Comparison of ENCODE assay signal across 17 cellular contexts in the genomic region with DNA sequence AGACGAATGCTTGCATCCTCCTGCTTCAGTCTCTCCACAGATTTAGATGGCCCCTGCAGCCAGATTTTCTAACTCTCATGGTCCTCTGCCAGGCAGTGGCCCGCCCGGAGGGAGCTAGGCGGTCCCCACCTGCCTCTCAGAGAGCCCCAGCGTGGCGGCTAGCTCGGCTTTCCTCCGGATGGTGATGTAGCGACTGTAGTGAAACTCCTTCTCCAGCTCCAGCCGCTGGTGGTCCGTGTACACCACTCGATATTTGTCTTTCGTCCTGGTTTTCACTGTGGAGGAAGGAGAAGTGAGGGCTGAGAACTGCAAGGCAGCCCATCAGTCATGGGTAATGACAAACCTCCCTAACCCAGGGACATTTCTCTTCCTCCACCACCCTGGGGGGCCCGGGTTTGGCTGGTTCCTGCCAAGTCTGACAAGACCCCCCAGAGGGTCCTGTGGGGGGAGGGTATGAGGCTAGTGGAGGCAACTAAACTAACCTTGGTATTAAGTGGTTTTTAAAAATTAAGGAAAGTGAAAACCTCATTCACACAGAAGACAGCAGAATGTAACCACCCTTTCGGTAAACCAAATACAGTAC. TPM values are rescaled to one million over a fixed set of nuclear protein-coding genes. Genes with fewer than 3 reads are reported as not detected.
"Had no signal": no experiment of that assay in that cellular context is flagged by ENCODE, and none has a peak within 500 bp of the region (broad histone marks: within the 10 kb centered on the region; RNA-seq: fewer than 3 reads in every experiment).

No MANE protein-coding gene starts in this region.

- ATAC-seq: activated CD8-positive, alpha-beta memory T cell treated with anti-CD3 and anti-CD28 coated beads, Interleukin-2, amount 10 ng/mL, durations not matched to agents 7 days and 5 days; esophagus mucosa; stimulated activated naive CD8-positive, alpha-beta T cell treated with anti-CD3 and anti-CD28 coated beads, Interleukin-15, Interleukin-2, amounts not matched to agents 100 U/mL and 50 U/mL, for 24 hours had no signal

- H3K36me3 ChIP-seq: adrenal gland, neutrophil, right atrium auricular region had no signal

- H3K27ac Mint-ChIP-seq: activated CD8-positive, alpha-beta memory T cell treated with anti-CD3 and anti-CD28 coated beads, Interleukin-2, amount 10 ng/mL, durations not matched to agents 7 days and 5 days; activated naive CD4-positive, alpha-beta T cell treated with anti-CD3 and anti-CD28 coated beads, Interleukin-2, amount 50 U/mL, for 24 hours; activated T-cell treated with anti-CD3 and anti-CD28 coated beads, Interleukin-2, amount 50 U/mL, for 24 hours; mesothelial cell of epicardium had no signal

- H3K4me3 Mint-ChIP-seq: activated CD8-positive, alpha-beta memory T cell treated with anti-CD3 and anti-CD28 coated beads, Interleukin-2, amount 10 ng/mL, durations not matched to agents 7 days and 5 days; activated naive CD4-positive, alpha-beta T cell treated with anti-CD3 and anti-CD28 coated beads, Interleukin-2, amount 50 U/mL, for 24 hours; activated T-cell treated with anti-CD3 and anti-CD28 coated beads, Interleukin-2, amount 50 U/mL, for 24 hours; mesothelial cell of epicardium had no signal

- H3K4me3 ChIP-seq: adrenal gland, right atrium auricular region had no signal

- H3K9me3 ChIP-seq: adrenal gland, neutrophil, right atrium auricular region had no signal

- DNase-seq: activated CD4-positive, alpha-beta T cell treated with anti-CD3 and anti-CD28 coated beads, Interleukin-2, amount 50 U/mL, for 48 hours; activated CD8-positive, alpha-beta memory T cell treated with anti-CD3 and anti-CD28 coated beads, Interleukin-2, amount 10 ng/mL, durations not matched to agents 7 days and 5 days; activated effector memory CD4-positive, alpha-beta T cell treated with Interleukin-2 at 50 U/mL for 16 hours; activated T-cell treated with anti-CD3 and anti-CD28 coated beads, Interleukin-2, amount 50 U/mL, for 24 hours; adrenal gland; naive B cell; stimulated activated naive CD8-positive, alpha-beta T cell treated with anti-CD3 and anti-CD28 coated beads, Interleukin-15, Interleukin-2, amounts not matched to agents 100 U/mL and 50 U/mL, for 24 hours; trophoblast cell had no signal

- H3K9me3 Mint-ChIP-seq: activated naive CD4-positive, alpha-beta T cell treated with anti-CD3 and anti-CD28 coated beads, Interleukin-2, amount 50 U/mL, for 24 hours; activated T-cell treated with anti-CD3 and anti-CD28 coated beads, Interleukin-2, amount 50 U/mL, for 24 hours; mesothelial cell of epicardium had no signal

- H3K36me3 Mint-ChIP-seq: activated CD8-positive, alpha-beta memory T cell treated with anti-CD3 and anti-CD28 coated beads, Interleukin-2, amount 10 ng/mL, durations not matched to agents 7 days and 5 days; activated naive CD4-positive, alpha-beta T cell treated with anti-CD3 and anti-CD28 coated beads, Interleukin-2, amount 50 U/mL, for 24 hours; mesothelial cell of epicardium; naive B cell had no signal

- H3K27ac ChIP-seq: adrenal gland, neutrophil, right atrium auricular region had no signal

RNA-seq across cellular contexts. Expression of a gene that starts 4.3 kb away (rescaled TPM):
- total RNA-seq: activated CD8-positive, alpha-beta memory T cell treated with anti-CD3 and anti-CD28 coated beads, Interleukin-2, amount 10 ng/mL, durations not matched to agents 7 days and 5 days; cardiac septum; esophagus mucosa; liver; right atrium auricular region; skeletal muscle tissue; T-helper 1 cell treated with Interleukin-12 subunit alpha and Interleukin-12 subunit beta and Interleukin-4 antibody, amounts not matched to agents 30 ng/mL and 1 ng/mL, for 36 hours had no signal
- polyA plus RNA-seq: liver had no signal

RNA-seq across cellular contexts. Expression of a gene that starts 23.7 kb away (rescaled TPM):
- total RNA-seq: activated CD8-positive, alpha-beta memory T cell treated with anti-CD3 and anti-CD28 coated beads, Interleukin-2, amount 10 ng/mL, durations not matched to agents 7 days and 5 days; adrenal gland; cardiac septum; esophagus mucosa; liver; mesothelial cell of epicardium; right atrium auricular region; skeletal muscle tissue; T-helper 1 cell treated with Interleukin-12 subunit alpha and Interleukin-12 subunit beta and Interleukin-4 antibody, amounts not matched to agents 30 ng/mL and 1 ng/mL, for 36 hours had no signal
- polyA plus RNA-seq: adrenal gland, liver had no signal

RNA-seq across cellular contexts. Expression of a gene that starts 45.0 kb away (rescaled TPM):
- total RNA-seq: activated CD8-positive, alpha-beta memory T cell treated with anti-CD3 and anti-CD28 coated beads, Interleukin-2, amount 10 ng/mL, durations not matched to agents 7 days and 5 days; adrenal gland; cardiac septum; esophagus mucosa; mesothelial cell of epicardium; right atrium auricular region; skeletal muscle tissue; T-helper 1 cell treated with Interleukin-12 subunit alpha and Interleukin-12 subunit beta and Interleukin-4 antibody, amounts not matched to agents 30 ng/mL and 1 ng/mL, for 36 hours had no signal
- polyA plus RNA-seq: adrenal gland had no signal
